3 cellular contexts compared by ENCODE assay signal in the genomic region with DNA sequence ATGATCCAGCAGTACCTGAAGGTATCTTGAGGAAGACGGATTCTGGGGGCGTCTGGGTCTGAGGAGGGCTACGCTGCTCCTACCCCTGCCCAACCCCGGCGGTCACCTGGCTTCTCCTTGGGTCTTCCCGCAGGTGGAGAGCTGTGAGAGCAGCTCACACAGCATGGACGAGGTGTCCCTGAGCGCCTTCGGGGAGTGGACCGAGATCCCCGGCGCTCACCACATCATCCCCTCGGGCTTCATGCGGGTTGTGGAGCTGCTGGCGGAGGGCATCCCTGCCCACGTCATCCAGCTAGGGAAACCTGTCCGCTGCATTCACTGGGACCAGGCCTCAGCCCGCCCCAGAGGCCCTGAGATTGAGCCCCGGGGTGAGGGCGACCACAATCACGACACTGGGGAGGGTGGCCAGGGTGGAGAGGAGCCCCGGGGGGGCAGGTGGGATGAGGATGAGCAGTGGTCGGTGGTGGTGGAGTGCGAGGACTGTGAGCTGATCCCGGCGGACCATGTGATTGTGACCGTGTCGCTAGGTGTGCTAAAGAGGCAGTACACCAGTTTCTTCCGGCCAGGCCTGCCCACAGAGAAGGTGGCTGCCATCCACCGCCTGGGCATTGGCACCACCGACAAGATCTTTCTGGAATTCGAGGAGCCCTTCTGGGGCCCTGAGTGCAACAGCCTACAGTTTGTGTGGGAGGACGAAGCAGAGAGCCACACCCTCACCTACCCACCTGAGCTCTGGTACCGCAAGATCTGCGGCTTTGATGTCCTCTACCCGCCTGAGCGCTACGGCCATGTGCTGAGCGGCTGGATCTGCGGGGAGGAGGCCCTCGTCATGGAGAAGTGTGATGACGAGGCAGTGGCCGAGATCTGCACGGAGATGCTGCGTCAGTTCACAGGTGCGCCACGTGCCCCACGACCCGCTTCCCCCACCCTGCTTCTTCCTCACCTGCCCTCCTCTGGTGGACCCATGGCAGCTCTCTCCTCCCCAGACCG.
TF ChIP-seq lines count a peak whose summit lies in the region.

No MANE protein-coding gene starts in this region.

TF ChIP-seq in A549, 52 proteins besides CTCF, POLR2A, EP300 and RAD21:
- TF ChIP-seq, protein P1, sequence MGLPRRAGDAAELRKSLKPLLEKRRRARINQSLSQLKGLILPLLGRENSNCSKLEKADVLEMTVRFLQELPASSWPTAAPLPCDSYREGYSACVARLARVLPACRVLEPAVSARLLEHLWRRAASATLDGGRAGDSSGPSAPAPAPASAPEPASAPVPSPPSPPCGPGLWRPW (IDR thresholded peaks at IDR 0.05), result no peak
- peak; percentile 48; the same call in 1 of the 2 replicates for TF ChIP-seq POLR2AphosphoS2 (conservative IDR thresholded peaks at IDR 0.05; ENCODE audit: low read length)

TF ChIP-seq in HCT116, 20 proteins besides CTCF, POLR2A, EP300 and RAD21:
- TF ChIP-seq, protein P2, sequence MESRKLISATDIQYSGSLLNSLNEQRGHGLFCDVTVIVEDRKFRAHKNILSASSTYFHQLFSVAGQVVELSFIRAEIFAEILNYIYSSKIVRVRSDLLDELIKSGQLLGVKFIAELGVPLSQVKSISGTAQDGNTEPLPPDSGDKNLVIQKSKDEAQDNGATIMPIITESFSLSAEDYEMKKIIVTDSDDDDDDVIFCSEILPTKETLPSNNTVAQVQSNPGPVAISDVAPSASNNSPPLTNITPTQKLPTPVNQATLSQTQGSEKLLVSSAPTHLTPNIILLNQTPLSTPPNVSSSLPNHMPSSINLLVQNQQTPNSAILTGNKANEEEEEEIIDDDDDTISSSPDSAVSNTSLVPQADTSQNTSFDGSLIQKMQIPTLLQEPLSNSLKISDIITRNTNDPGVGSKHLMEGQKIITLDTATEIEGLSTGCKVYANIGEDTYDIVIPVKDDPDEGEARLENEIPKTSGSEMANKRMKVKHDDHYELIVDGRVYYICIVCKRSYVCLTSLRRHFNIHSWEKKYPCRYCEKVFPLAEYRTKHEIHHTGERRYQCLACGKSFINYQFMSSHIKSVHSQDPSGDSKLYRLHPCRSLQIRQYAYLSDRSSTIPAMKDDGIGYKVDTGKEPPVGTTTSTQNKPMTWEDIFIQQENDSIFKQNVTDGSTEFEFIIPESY (IDR thresholded peaks at IDR 0.05; ENCODE audit: extremely low read depth, insufficient replicate concordance, low read length), result no peak
- TF ChIP-seq, protein P3, sequence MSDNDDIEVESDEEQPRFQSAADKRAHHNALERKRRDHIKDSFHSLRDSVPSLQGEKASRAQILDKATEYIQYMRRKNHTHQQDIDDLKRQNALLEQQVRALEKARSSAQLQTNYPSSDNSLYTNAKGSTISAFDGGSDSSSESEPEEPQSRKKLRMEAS (IDR thresholded peaks at IDR 0.05), result no peak
- TF ChIP-seq EZH2 (IDR thresholded peaks at IDR 0.05) (no peak), CBX3 (IDR thresholded peaks at IDR 0.05; ENCODE audit: low read depth) (no peak), ELF1 (IDR thresholded peaks at IDR 0.05; ENCODE audit: borderline replicate concordance, low read depth) (no peak), EGR1 (IDR thresholded peaks at IDR 0.05; ENCODE audit: low read depth) (no peak), JUND (IDR thresholded peaks at IDR 0.05) (no peak), FOSL1 (IDR thresholded peaks at IDR 0.05; ENCODE audit: low read depth) (no peak), ZFX (IDR thresholded peaks at IDR 0.05) (no peak), SIN3A (IDR thresholded peaks at IDR 0.05; ENCODE audit: low read depth) (no peak)
- TF ChIP-seq, protein P4, sequence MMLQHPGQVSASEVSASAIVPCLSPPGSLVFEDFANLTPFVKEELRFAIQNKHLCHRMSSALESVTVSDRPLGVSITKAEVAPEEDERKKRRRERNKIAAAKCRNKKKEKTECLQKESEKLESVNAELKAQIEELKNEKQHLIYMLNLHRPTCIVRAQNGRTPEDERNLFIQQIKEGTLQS (IDR thresholded peaks at IDR 0.05), result no peak
TF ChIP-seq in HCT116: peak in this region for 0.

TF ChIP-seq in HepG2, 621 proteins besides CTCF, POLR2A, EP300 and RAD21:
- TF ChIP-seq ISX (CRISPR knock-in tag; conservative IDR thresholded peaks at IDR 0.05) (no peak), SCMH1 (CRISPR knock-in tag; IDR thresholded peaks at IDR 0.05; ENCODE audit: borderline replicate concordance) (no peak), ZNF652 (CRISPR knock-in tag; IDR thresholded peaks at IDR 0.05; ENCODE audit: borderline replicate concordance, low read depth) (no peak), AGO1 (IDR thresholded peaks at IDR 0.05; ENCODE audit: low read depth, low read length, poor library complexity, severe bottlenecking) (peak; percentile 44), PCBP2 (optimal IDR thresholded peaks at IDR 0.05; ENCODE audit: low read depth, low read length, poor library complexity, severe bottlenecking) (no peak), RAD51 (IDR thresholded peaks at IDR 0.05; ENCODE audit: borderline replicate concordance) (no peak), RARG (CRISPR knock-in tag; IDR thresholded peaks at IDR 0.05; ENCODE audit: low read depth) (no peak), AGO2 (optimal IDR thresholded peaks at IDR 0.05; ENCODE audit: low read depth, low read length) (peak; percentile 64), ESRRA (CRISPR knock-in tag; IDR thresholded peaks at IDR 0.05; ENCODE audit: low read depth) (no peak), MXI1 (IDR thresholded peaks at IDR 0.05; ENCODE audit: borderline replicate concordance, low read depth, low read length) (no peak), ZNF331 (CRISPR knock-in tag; IDR thresholded peaks at IDR 0.05) (no peak)
- TF ChIP-seq, protein P2 (CRISPR knock-in tag; IDR thresholded peaks at IDR 0.05), result 0 out of 2 replicates have a peak, but pooled peaks have one; percentile 21
- TF ChIP-seq, protein P5, sequence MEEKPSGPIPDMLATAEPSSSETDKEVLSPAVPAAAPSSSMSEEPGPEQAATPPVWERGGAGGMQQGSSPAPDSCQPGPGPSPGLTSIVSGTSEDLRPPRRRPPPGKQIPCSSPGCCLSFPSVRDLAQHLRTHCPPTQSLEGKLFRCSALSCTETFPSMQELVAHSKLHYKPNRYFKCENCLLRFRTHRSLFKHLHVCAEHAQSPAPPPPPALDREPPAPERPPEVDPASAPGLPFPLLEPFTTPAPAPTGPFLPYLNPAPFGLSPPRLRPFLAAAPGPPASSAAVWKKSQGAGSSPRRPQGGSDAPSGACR (CRISPR knock-in tag; IDR thresholded peaks at IDR 0.05), result no peak
